Comparison of ENCODE assay signal across 31 cellular contexts in genomic region chr14:25430808-25431207, GRCh38.
"Had no signal": no experiment of that assay in that cellular context is flagged by ENCODE, and none has a peak within 500 bp of the region (broad histone marks: within the 10 kb centered on the region; RNA-seq: fewer than 3 reads in every experiment).

No MANE protein-coding gene starts in this region.

- ATAC-seq: activated naive CD4-positive, alpha-beta T cell treated with anti-CD3 and anti-CD28 coated beads, Interleukin-2, amount 50 U/mL, for 72 hours; activated T-cell treated with anti-CD3 and anti-CD28 coated beads, Interleukin-2, amount 50 U/mL, for 4 hours; activated T-cell treated with anti-CD3 and anti-CD28 coated beads, Interleukin-2, amount 50 U/mL, for 72 hours; activated T-helper 17 cell treated with anti-CD3 and anti-CD28 coated beads, Interleukin-2, amount 50 U/mL, for 72 hours; body of pancreas had no signal

- H3K4me3 ChIP-seq: adrenal gland, ascending aorta, body of pancreas, breast epithelium, cardiac muscle cell had no signal

- H3K27ac ChIP-seq: adrenal gland, ascending aorta, body of pancreas, brain microvascular endothelial cell, breast epithelium, cardiac muscle cell had no signal

- H3K36me3 ChIP-seq: adrenal gland, ascending aorta, brain microvascular endothelial cell, breast epithelium, cardiac muscle cell had no signal

- DNase-seq: activated effector memory CD4-positive, alpha-beta T cell treated with anti-CD3 and anti-CD28 coated beads, Interleukin-2, amount 50 U/mL, for 16 hours; activated effector memory CD4-positive, alpha-beta T cell treated with Interleukin-2 at 50 U/mL for 16 hours; activated gamma-delta T cell; activated gamma-delta T cell treated with Interleukin-2 at 50 U/mL for 16 hours; activated naive CD4-positive, alpha-beta T cell; activated naive CD4-positive, alpha-beta T cell treated with anti-CD3 and anti-CD28 coated beads, Interleukin-2, amount 10 ng/mL, durations not matched to agents 7 days and 5 days; activated naive CD4-positive, alpha-beta T cell treated with anti-CD3 and anti-CD28 coated beads, Interleukin-2, amount 50 U/mL, for 16 hours; activated naive CD4-positive, alpha-beta T cell treated with Interleukin-2 at 50 U/mL for 16 hours; activated naive CD8-positive, alpha-beta T cell treated with anti-CD3 and anti-CD28 coated beads for 36 hours; activated naive CD8-positive, alpha-beta T cell treated with anti-CD3 and anti-CD28 coated beads, Interleukin-2, amount 10 ng/mL, durations not matched to agents 7 days and 5 days; activated naive CD8-positive, alpha-beta T cell treated with anti-CD3 and anti-CD28 coated beads, Interleukin-2, amount 50 U/mL, for 24 hours; activated T-cell treated with anti-CD3 and anti-CD28 coated beads, Interleukin-2, amount 50 U/mL, for 1 hour; activated T-cell treated with anti-CD3 and anti-CD28 coated beads, Interleukin-2, amount 50 U/mL, for 24 hours; activated T-cell treated with anti-CD3 and anti-CD28 coated beads, Interleukin-2, amount 50 U/mL, for 4 hours; activated T-cell treated with anti-CD3 and anti-CD28 coated beads, Interleukin-2, amount 50 U/mL, for 48 hours; activated T-cell treated with anti-CD3 and anti-CD28 coated beads, Interleukin-2, amount 50 U/mL, for 72 hours; amniotic stem cell; anterior cingulate cortex; aorta; brain microvascular endothelial cell; central memory CD4-positive, alpha-beta T cell; cerebellar nuclear complex had no signal

- H3K9me3 ChIP-seq: adrenal gland, ascending aorta, body of pancreas had no signal

- FAIRE-seq: astrocyte, bronchial epithelial cell had no signal

- H3K27me3 ChIP-seq: adrenal gland, ascending aorta, body of pancreas, brain microvascular endothelial cell, breast epithelium, cardiac muscle cell had no signal

- H3K4me1 ChIP-seq: adrenal gland, ascending aorta, body of pancreas, breast epithelium had no signal
